30 cellular contexts compared by ENCODE assay signal in genomic region chr20:32741151-32741550, GRCh38.
"Had no signal": no experiment of that assay in that cellular context is flagged by ENCODE, and none has a peak within 500 bp of the region (broad histone marks: within the 10 kb centered on the region; RNA-seq: fewer than 3 reads in every experiment).

No MANE protein-coding gene starts in this region.

- H3K9me3 Mint-ChIP-seq: activated CD4-positive, alpha-beta T cell treated with anti-CD3 and anti-CD28 coated beads, Interleukin-2, amount 10 ng/mL, durations not matched to agents 24 days and 14 days; activated CD8-positive, alpha-beta T cell treated with anti-CD3 and anti-CD28 coated beads for 36 hours; activated naive CD4-positive, alpha-beta T cell treated with anti-CD3 and anti-CD28 coated beads for 36 hours; activated naive CD8-positive, alpha-beta T cell treated with anti-CD3 and anti-CD28 coated beads for 36 hours; activated T-cell treated with anti-CD3 and anti-CD28 coated beads, Interleukin-2, amount 50 U/mL, for 72 hours; dendritic cell treated with granulocyte-macrophage colony-stimulating factor and Interleukin-4, amounts not matched to agents 40 ng/mL and 50 ng/mL, for 4 days; endodermal cell; stimulated activated naive CD8-positive, alpha-beta T cell treated with anti-CD3 and anti-CD28 coated beads, Interleukin-15, amount 100 ng/mL, for 72 hours; type B pancreatic cell had no signal

- H3K27ac ChIP-seq: left lung, ovary, skin epidermis, uterus, WERI-Rb-1 had no signal

- DNase-seq: activated CD4-positive, CD25-positive, alpha-beta regulatory T cell treated with anti-CD3 and anti-CD28 coated beads, Interleukin-2, amount 50 U/mL, for 72 hours; activated CD8-positive, alpha-beta T cell treated with anti-CD3 and anti-CD28 coated beads for 36 hours; activated effector memory CD4-positive, alpha-beta T cell treated with Interleukin-2 at 50 U/mL for 16 hours; activated naive CD4-positive, alpha-beta T cell treated with anti-CD3 and anti-CD28 coated beads for 36 hours; activated naive CD8-positive, alpha-beta T cell treated with anti-CD3 and anti-CD28 coated beads for 36 hours; activated T-cell treated with anti-CD3 and anti-CD28 coated beads for 4 hours; activated T-cell treated with anti-CD3 and anti-CD28 coated beads, Interleukin-2, amount 50 U/mL, for 72 hours; amniotic stem cell; central memory CD4-positive, alpha-beta T cell; endodermal cell; foreskin fibroblast; heart right ventricle; left lung; mesendoderm; ovary; stimulated activated CD4-positive, alpha-beta T cell treated with anti-CD3 and anti-CD28 coated beads, Interleukin-12 subunit alpha, Interleukin-12 subunit beta, amount 100 ng/mL, for 4 hours; stimulated activated CD4-positive, alpha-beta T cell treated with anti-CD3 and anti-CD28 coated beads, Interleukin-4, amount 100 ng/mL, for 1 hour; stimulated activated naive CD8-positive, alpha-beta T cell treated with anti-CD3 and anti-CD28 coated beads, Interleukin-15, amount 100 ng/mL, for 72 hours; substantia nigra; T1000; uterus; WERI-Rb-1 had no signal

- ATAC-seq: activated CD8-positive, alpha-beta T cell treated with anti-CD3 and anti-CD28 coated beads for 36 hours; activated T-cell treated with anti-CD3 and anti-CD28 coated beads, Interleukin-2, amount 50 U/mL, for 72 hours; esophagus mucosa; heart right ventricle; left lung; sciatic nerve; stimulated activated naive CD8-positive, alpha-beta T cell treated with anti-CD3 and anti-CD28 coated beads, Interleukin-15, amount 100 ng/mL, for 72 hours had no signal

- H3K4me3 ChIP-seq: heart right ventricle, left lung, lung, ovary, skin epidermis, uterus had no signal

- H3K27me3 Mint-ChIP-seq: activated CD4-positive, alpha-beta T cell treated with anti-CD3 and anti-CD28 coated beads, Interleukin-2, amount 10 ng/mL, durations not matched to agents 24 days and 14 days; activated CD8-positive, alpha-beta T cell treated with anti-CD3 and anti-CD28 coated beads for 36 hours; activated naive CD8-positive, alpha-beta T cell treated with anti-CD3 and anti-CD28 coated beads for 36 hours; dendritic cell treated with granulocyte-macrophage colony-stimulating factor and Interleukin-4, amounts not matched to agents 40 ng/mL and 50 ng/mL, for 4 days; progenitor cell of endocrine pancreas; stimulated activated naive CD8-positive, alpha-beta T cell treated with anti-CD3 and anti-CD28 coated beads, Interleukin-15, amount 100 ng/mL, for 72 hours; type B pancreatic cell had no signal

- H3K36me3 ChIP-seq: ovary, uterus, WERI-Rb-1 had no signal

- H3K4me3 Mint-ChIP-seq: dendritic cell treated with granulocyte-macrophage colony-stimulating factor and Interleukin-4, amounts not matched to agents 40 ng/mL and 50 ng/mL, for 4 days had no signal

- H3K27me3 ChIP-seq: heart right ventricle, left lung, ovary, uterus had no signal

- H3K27ac Mint-ChIP-seq: activated CD8-positive, alpha-beta T cell treated with anti-CD3 and anti-CD28 coated beads for 36 hours; activated naive CD4-positive, alpha-beta T cell treated with anti-CD3 and anti-CD28 coated beads for 36 hours; dendritic cell treated with granulocyte-macrophage colony-stimulating factor and Interleukin-4, amounts not matched to agents 40 ng/mL and 50 ng/mL, for 4 days; endodermal cell had no signal

- H3K4me1 ChIP-seq: uterus had no signal

- H3K9me3 ChIP-seq: heart right ventricle, left lung, ovary, uterus had no signal
